ENCODE assay signal across 8 cellular contexts in genomic region chr6:137234505-137234863, GRCh38. TPM values are rescaled to one million over a fixed set of nuclear protein-coding genes. Genes with fewer than 3 reads are reported as not detected.
DNase-seq lines count a peak whose midpoint lies in the region; ATAC-seq and TF ChIP-seq lines count a peak whose summit lies in the region.

No MANE protein-coding gene starts in this region.

- no peaks in the 10 kb centered on the region for H3K27me3 Mint-ChIP-seq in activated CD8-positive, alpha-beta T cell treated with anti-CD3 and anti-CD28 coated beads, Interleukin-2, amount 10 ng/mL, durations not matched to agents 7 days and 5 days (ENCODE audit: low read depth)

- H3K27me3 ChIP-seq in neutrophil: no peaks in the 10 kb centered on the region

- peak; percentile 73 for ATAC-seq in GM19035 (IDR thresholded peaks at IDR 0.05; ENCODE audit: unreplicated experiment)
- peak; percentile 80 for ATAC-seq in HG03378 (IDR thresholded peaks at IDR 0.05; ENCODE audit: unreplicated experiment)
- peak; percentile 66 for ATAC-seq in activated CD8-positive, alpha-beta T cell treated with anti-CD3 and anti-CD28 coated beads, Interleukin-2, amount 10 ng/mL, durations not matched to agents 7 days and 5 days

- peaks cover 96% of the 10 kb centered on the region in 2 experiments for H3K4me1 ChIP-seq in neutrophil (ENCODE audit: control insufficient read depth in 1 of 2, insufficient read depth in 1 of 2, low read depth in 1 of 2, low read length in 1 of 2)

- no peak for TF ChIP-seq CTCF in neutrophil (IDR thresholded peaks at IDR 0.05)

- peak overlapping the region; percentile 48 for H3K27ac Mint-ChIP-seq in activated CD8-positive, alpha-beta T cell treated with anti-CD3 and anti-CD28 coated beads, Interleukin-2, amount 10 ng/mL, durations not matched to agents 7 days and 5 days

- no peak for TF ChIP-seq POLR2A in erythroblast (IDR thresholded peaks at IDR 0.05; ENCODE audit: low read length)

- CTCF ChIA-PET in activated CD8-positive, alpha-beta T cell treated with anti-CD3 and anti-CD28 coated beads, Interleukin-2, amount 10 ng/mL, durations not matched to agents 7 days and 5 days (lab: Charles Lee): interaction anchor here (1.6 kb wide), 1 partner anchor 11 kb away, joined by 6 read pairs; no protein-coding TSS in a partner anchor

- no peak for DNase-seq in activated CD8-positive, alpha-beta T cell treated with anti-CD3 and anti-CD28 coated beads, Interleukin-2, amount 10 ng/mL, durations not matched to agents 7 days and 5 days
- DNase-seq in erythroblast (lab: John Stamatoyannopoulos, UW): no peak
- no peak for DNase-seq in NCI-H526 treated with DMSO at 0.1 percent for 48 hours (lab: John Stamatoyannopoulos, UW)
- DNase-seq in activated CD8-positive, alpha-beta memory T cell treated with anti-CD3 and anti-CD28 coated beads, Interleukin-2, amount 50 U/mL, for 48 hours: no peak
- no peak for DNase-seq in mucosa of gallbladder (ENCODE audit: low spot score)

- no peak overlapping the region for H3K4me3 Mint-ChIP-seq in activated CD8-positive, alpha-beta T cell treated with anti-CD3 and anti-CD28 coated beads, Interleukin-2, amount 10 ng/mL, durations not matched to agents 7 days and 5 days

- H3K4me3 ChIP-seq in neutrophil (ENCODE audit: low read depth in 1 of 2, low read length in 1 of 2): peak overlapping the region; percentile 40 to 45

- H3K27ac ChIP-seq in neutrophil: peak overlapping the region; percentile 94

- H3K36me3 ChIP-seq in neutrophil: no peaks in the 10 kb centered on the region

- H3K9me3 Mint-ChIP-seq in activated CD8-positive, alpha-beta T cell treated with anti-CD3 and anti-CD28 coated beads, Interleukin-2, amount 10 ng/mL, durations not matched to agents 7 days and 5 days (ENCODE audit: insufficient read depth): peaks cover 4% of the 10 kb centered on the region

- H3K4me1 Mint-ChIP-seq in activated CD8-positive, alpha-beta T cell treated with anti-CD3 and anti-CD28 coated beads, Interleukin-2, amount 10 ng/mL, durations not matched to agents 7 days and 5 days (ENCODE audit: low read depth): peaks cover 56% of the 10 kb centered on the region

- H3K36me3 Mint-ChIP-seq in activated CD8-positive, alpha-beta T cell treated with anti-CD3 and anti-CD28 coated beads, Interleukin-2, amount 10 ng/mL, durations not matched to agents 7 days and 5 days (ENCODE audit: low read depth): peaks cover 6% of the 10 kb centered on the region

- POLR2A ChIA-PET in activated CD8-positive, alpha-beta T cell treated with anti-CD3 and anti-CD28 coated beads, Interleukin-2, amount 10 ng/mL, durations not matched to agents 7 days and 5 days (lab: Charles Lee): interaction anchor here (0.7 kb wide), 1 partner anchor 10 kb away, joined by 3 read pairs; no protein-coding TSS in a partner anchor

- no peaks in the 10 kb centered on the region for H3K9me3 ChIP-seq in neutrophil

RNA-seq across cellular contexts. Expression of gene IFNGR1, which starts 15.3 kb away (rescaled TPM):
- total RNA-seq in activated CD8-positive, alpha-beta T cell treated with anti-CD3 and anti-CD28 coated beads, Interleukin-2, amount 10 ng/mL, durations not matched to agents 7 days and 5 days: 10 to 100 TPM; 18.7 to 19.8 TPM
- 77.9 TPM for total RNA-seq in mucosa of gallbladder
